Comparison of ENCODE assay signal across 8 cellular contexts in the genomic region with DNA sequence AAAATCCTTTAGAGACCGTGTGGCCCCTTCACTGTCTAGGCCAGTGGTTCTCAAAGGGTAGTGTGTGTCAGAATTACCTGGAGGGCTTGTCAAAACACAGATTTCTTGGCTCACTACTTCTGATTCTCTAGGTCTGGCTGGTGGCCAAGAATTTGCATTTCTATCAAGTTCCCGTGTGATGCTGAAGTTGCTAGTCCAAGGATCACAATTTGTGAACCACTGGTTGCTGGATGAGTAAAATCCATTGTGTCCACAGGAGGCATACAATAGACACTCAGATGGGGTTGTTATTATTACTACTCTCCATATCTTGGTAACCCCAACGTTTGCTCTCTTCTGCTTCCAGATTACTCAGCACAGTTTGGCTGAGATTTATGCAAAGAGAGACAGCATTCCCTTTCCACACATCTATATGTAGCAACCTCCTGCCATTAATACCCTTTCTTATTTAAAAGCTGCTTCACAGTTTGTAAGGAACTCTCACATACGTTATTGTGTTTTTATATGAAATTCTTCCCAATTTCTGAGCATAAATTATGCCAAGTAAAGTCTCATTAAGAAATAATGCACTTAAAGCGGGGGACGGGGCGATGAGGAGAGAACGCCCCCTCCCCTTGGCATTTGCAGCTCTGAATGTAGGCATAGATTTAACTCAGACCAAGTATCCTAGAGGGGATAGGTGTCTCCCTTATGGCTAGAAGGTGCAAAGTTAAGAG. TPM values are rescaled to one million over a fixed set of nuclear protein-coding genes. Genes with fewer than 3 reads are reported as not detected.
DNase-seq lines count a peak whose midpoint lies in the region; ATAC-seq and TF ChIP-seq lines count a peak whose summit lies in the region.

No MANE protein-coding gene starts in this region.

- POLR2A ChIA-PET in WTC11 (lab: Charles Lee) = interaction anchor here (1.0 to 2.8 kb wide), 8 partner anchors 16 to 165 kb away, joined by 3 to 16 read pairs (median 4); partner anchors contain the start of genes DSTYK and RBBP5

- peaks cover 34% of the 10 kb centered on the region for H3K4me1 Mint-ChIP-seq in WTC11

- peaks cover 15% of the 10 kb centered on the region for H3K27me3 Mint-ChIP-seq in WTC11 (ENCODE audit: low read depth)

- TF ChIP-seq CTCF in AG09309 (IDR thresholded peaks at IDR 0.05; ENCODE audit: control insufficient read depth, insufficient read depth, low read depth, low read length, missing control alignments) (no peak), HFF-Myc (IDR thresholded peaks at IDR 0.05; ENCODE audit: low read depth, low read length, missing control alignments) (no peak), WTC11 (IDR thresholded peaks at IDR 0.05) (no peak)

- H3K9me3 Mint-ChIP-seq in WTC11 = no peaks in the 10 kb centered on the region

- DNase-seq in AG09309 (ENCODE audit: low read depth) (no peak), HFF-Myc (ENCODE audit: extremely low read depth, low read depth) (no peak), WTC11 (ENCODE audit: low spot score) (no peak), foreskin melanocyte (peak; percentile 81), renal cortical epithelial cell (ENCODE audit: low read depth) (peak; percentile 72)
- DNase-seq in activated effector memory CD4-positive, alpha-beta T cell treated with Interleukin-2 at 50 U/mL for 16 hours = no peak

- H3K36me3 Mint-ChIP-seq in WTC11 = no peaks in the 10 kb centered on the region

- H3K27ac Mint-ChIP-seq in WTC11 = peak overlapping the region; percentile 95

- ATAC-seq in WTC11 = peak; percentile 17
- no peak for ATAC-seq in HG03280 (IDR thresholded peaks at IDR 0.05; ENCODE audit: unreplicated experiment)
- no peak for ATAC-seq in GM18861 (IDR thresholded peaks at IDR 0.05; ENCODE audit: unreplicated experiment)

- H3K4me3 ChIP-seq in AG09309 (ENCODE audit: control insufficient read depth, low read depth, low read length) = peak overlapping the region; percentile 87
- peak overlapping the region; percentile 48 for H3K4me3 ChIP-seq in HFF-Myc (replicated peaks; ENCODE audit: low read depth, low read length)

- H3K4me3 Mint-ChIP-seq in WTC11 = peak overlapping the region; percentile 77

- CTCF ChIA-PET in WTC11 (lab: Charles Lee) = interaction anchor here (0.7 to 5.1 kb wide), 21 partner anchors 12 to 480 kb away, joined by 3 to 166 read pairs (median 4); partner anchors contain the start of gene RBBP5

TF ChIP-seq in WTC11, 78 proteins besides CTCF, POLR2A, EP300 and RAD21:
- TF ChIP-seq RELA (CRISPR knock-in tag; IDR thresholded peaks at IDR 0.05; ENCODE audit: borderline replicate concordance) (no peak), ERG (CRISPR knock-in tag; IDR thresholded peaks at IDR 0.05) (no peak)
TF ChIP-seq in WTC11: peak in this region for 0.

RNA-seq across cellular contexts. Expression of gene TMCC2, which starts 0.7 kb away (rescaled TPM):
- 9.5 to 11.2 TPM (median 11.2 TPM) in 3 replicates for total RNA-seq in WTC11 (2021)
- total RNA-seq in renal cortical epithelial cell = 4.4 and 4.7 TPM in 2 replicates

RNA-seq across cellular contexts. Expression of gene DSTYK, which starts 15.5 kb away (rescaled TPM):
- total RNA-seq in WTC11 (2021) = 10.3 to 11.6 TPM (median 11.0 TPM) in 3 replicates
- total RNA-seq in renal cortical epithelial cell = 14.6 and 23.1 TPM in 2 replicates

Comparison
In these comparisons a context has a peak if more than half of its experiments do, and no peak if none do; other contexts are left out.
1. DNase-seq: peak in foreskin melanocyte (single experiment) and renal cortical epithelial cell (single experiment); none in AG09309 (single experiment), HFF-Myc (single experiment), WTC11 (single experiment) and activated effector memory CD4-positive, alpha-beta T cell treated with Interleukin-2 at 50 U/mL for 16 hours (single experiment).